In the genomic region with DNA sequence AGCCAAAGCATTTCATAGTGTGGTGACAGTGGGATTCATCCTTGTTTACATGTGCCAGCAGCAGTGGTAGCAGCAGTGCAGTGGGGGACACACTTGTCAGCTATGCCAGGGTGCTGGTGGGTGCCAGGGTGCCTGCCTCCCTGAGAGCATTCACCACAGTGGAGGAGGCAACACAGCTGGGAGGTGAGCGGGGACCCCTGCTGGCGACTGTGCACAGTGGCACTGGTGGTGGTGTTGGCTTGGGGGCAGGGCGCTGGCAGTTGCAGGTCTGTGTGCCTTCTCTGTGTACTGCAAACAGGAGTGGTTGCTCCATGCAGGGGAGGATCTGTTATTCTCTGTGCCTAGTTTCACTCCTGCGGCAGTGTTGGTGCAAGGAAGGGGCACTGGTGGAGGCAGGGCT, we compare ENCODE assay signal across 9 cellular contexts. TPM values are rescaled to one million over a fixed set of nuclear protein-coding genes. Genes with fewer than 3 reads are reported as not detected.
DNase-seq lines count a peak whose midpoint lies in the region; ATAC-seq, FAIRE-seq and TF ChIP-seq lines count a peak whose summit lies in the region.
"Had no signal": no experiment of that assay in that cellular context is flagged by ENCODE, and none has a peak within 500 bp of the region (broad histone marks: within the 10 kb centered on the region; RNA-seq: fewer than 3 reads in every experiment).

No MANE protein-coding gene starts in this region.

- H3K4me3 ChIP-seq in brain microvascular endothelial cell (ENCODE audit: low read depth, low read length) (no peak overlapping the region), mucosa of descending colon (no peak overlapping the region), thyroid gland (replicated peaks in 1 of 3) (no peak overlapping the region)

- TF ChIP-seq CTCF in brain microvascular endothelial cell (IDR thresholded peaks at IDR 0.05; ENCODE audit: low read depth, low read length, missing control alignments), result peak; percentile 58
- TF ChIP-seq CTCF in mucosa of descending colon (IDR thresholded peaks at IDR 0.05), result no peak
- TF ChIP-seq CTCF in thyroid gland (IDR thresholded peaks at IDR 0.05), result no peak

- no peak overlapping the region for H3K27ac ChIP-seq in brain microvascular endothelial cell
- H3K27ac ChIP-seq in thyroid gland, result no peak overlapping the region

- no peak for TF ChIP-seq POLR2A in thyroid gland (IDR thresholded peaks at IDR 0.05)

- H3K27me3 ChIP-seq in brain microvascular endothelial cell (replicated peaks), result no peaks in the 10 kb centered on the region
- H3K27me3 ChIP-seq in thyroid gland, result no peaks in the 10 kb centered on the region

- FAIRE-seq in urothelium cell line (lab: Jason Lieb, UNC), result no peak

- DNase-seq in EL (peak; percentile 19), HT-29 (ENCODE audit: low spot score) (peak; percentile 9), brain microvascular endothelial cell (no peak), mucosa of descending colon (no peak), thyroid gland (no peak), GOT3 (lab: John Stamatoyannopoulos, UW) (no peak), urothelium cell line (ENCODE audit: low spot score) (no peak)
- DNase-seq: activated CD8-positive, alpha-beta memory T cell treated with anti-CD3 and anti-CD28 coated beads for 24 hours; NCI-H526 treated with DMSO at 0.1 percent for 48 hours had no signal

- in situ Hi-C loops in brain microvascular endothelial cell (cut with HindIII; ENCODE audit: low pct_ligation_motif_present, low sequenced_read_pairs), result no loop called here

- peak; percentile 58 for ATAC-seq in mucosa of descending colon

- H3K4me1 ChIP-seq in mucosa of descending colon (ENCODE audit: low read depth), result no peaks in the 10 kb centered on the region
- H3K4me1 ChIP-seq in thyroid gland, result no peaks in the 10 kb centered on the region

- H3K36me3 ChIP-seq in brain microvascular endothelial cell (replicated peaks) (no peaks in the 10 kb centered on the region), mucosa of descending colon (ENCODE audit: low read depth) (no peaks in the 10 kb centered on the region), thyroid gland (no peaks in the 10 kb centered on the region)

- 92 to 100% methylated on average over 3 to 4 of the region's 4 CpGs for WGBS in thyroid gland, 2 donors

- H3K9me3 ChIP-seq in mucosa of descending colon, result peaks cover 34% of the 10 kb centered on the region
- H3K9me3 ChIP-seq in thyroid gland, result no peaks in the 10 kb centered on the region

- intact Hi-C loops in mucosa of descending colon (cut with DNase I, micrococcal nuclease), result no loop called here
- intact Hi-C loops in thyroid gland (cut with DNase I), result no loop called here

RNA-seq across cellular contexts. Expression of gene CEP63, which starts 41.2 kb away (rescaled TPM):
- total RNA-seq in HT-29 (2014; rRNA removed; shearing (Covaris generic)), result 6.0 and 8.0 TPM in 2 replicates
- total RNA-seq in mucosa of descending colon (10 to 100 TPM; 19.8 to 34.2 (median 19.8) TPM), thyroid gland (10 to 100 TPM; 21.3 to 26.5 (median 24.3) TPM)

RNA-seq across cellular contexts. Expression of gene ANAPC13, which starts 41.3 kb away (rescaled TPM):
- 15.3 and 18.6 TPM in 2 replicates for total RNA-seq in HT-29 (2014; rRNA removed; shearing (Covaris generic))
- total RNA-seq in mucosa of descending colon (10 to 100 TPM; 28.9 to 44.6 (median 36.4) TPM), thyroid gland (100 to 1,000 TPM in 2 of 4 donors, 10 to 100 TPM in 2; 60.1 to 112 (median 93.5) TPM)

Comparison
In these comparisons a context has a peak if more than half of its experiments do, and no peak if none do; other contexts are left out.
1. DNase-seq: peak in EL (single experiment) and HT-29 (single experiment); none in brain microvascular endothelial cell (single experiment), mucosa of descending colon (0 of 3), thyroid gland (0 of 2), GOT3 (single experiment) and urothelium cell line (single experiment).